In the genomic region with DNA sequence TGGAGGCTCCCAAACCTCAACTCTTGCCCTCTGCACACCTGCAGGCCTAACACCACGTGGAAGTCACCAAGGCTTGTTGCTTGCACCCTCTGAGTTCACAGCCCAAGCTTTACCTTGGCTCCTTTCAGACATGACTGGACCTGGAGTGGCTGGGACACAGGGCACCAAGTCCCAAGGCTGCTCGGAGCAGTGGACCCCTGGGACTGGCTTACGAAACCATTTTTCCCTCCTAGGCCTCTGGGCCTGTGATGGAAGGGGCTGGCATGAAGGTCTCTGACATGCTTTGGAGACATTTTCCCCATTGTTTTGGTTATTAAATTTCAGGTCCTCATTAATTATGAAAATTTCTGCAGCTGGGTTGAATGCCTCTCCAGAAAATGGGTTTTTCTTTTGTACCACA, we compare ENCODE assay signal across 9 cellular contexts.
"Had no signal": no experiment of that assay in that cellular context is flagged by ENCODE, and none has a peak within 500 bp of the region (broad histone marks: within the 10 kb centered on the region; RNA-seq: fewer than 3 reads in every experiment).

No MANE protein-coding gene starts in this region.

- H3K4me3 ChIP-seq: GM23248, GM23338, HAP-1 had no signal

- DNase-seq: GM23248, GOT3, H7, H9, HCEC 1CT, HFFc6 had no signal

- H3K36me3 ChIP-seq: HAP-1 had no signal

- H3K27ac ChIP-seq: GM23248 had no signal

- ATAC-seq: GM23338, HCT116 had no signal

- H3K9me3 ChIP-seq: HAP-1 had no signal

- H3K4me1 ChIP-seq: HAP-1 had no signal
